21 cellular contexts compared by ENCODE assay signal in genomic region chr3:184347321-184348056, GRCh38. TPM values are rescaled to one million over a fixed set of nuclear protein-coding genes. Genes with fewer than 3 reads are reported as not detected.
DNase-seq lines count a peak whose midpoint lies in the region; ATAC-seq, FAIRE-seq and TF ChIP-seq lines count a peak whose summit lies in the region.
"Had no signal": no experiment of that assay in that cellular context is flagged by ENCODE, and none has a peak within 500 bp of the region (broad histone marks: within the 10 kb centered on the region; RNA-seq: fewer than 3 reads in every experiment).

No MANE protein-coding gene starts in this region.

- H3K14ac ChIP-seq in mesenchymal stem cell (ENCODE audit: low read length in 2 of 2), result no peak overlapping the region

- H3K9ac ChIP-seq in K562 (ENCODE audit: insufficient read depth in 1 of 2, low read depth in 2 of 2, low read length in 2 of 2), result peak overlapping the region; percentile 60 to 88
- H3K9ac ChIP-seq in mesenchymal stem cell (ENCODE audit: low read length), result no peak overlapping the region

- in situ Hi-C loops in K562 (cut with MboI), result no loop called here
- in situ Hi-C loops in G401 (cut with HindIII; ENCODE audit: low sequenced_read_pairs), result no loop called here

- H3K18ac ChIP-seq in mesenchymal stem cell (ENCODE audit: low read depth in 1 of 2, low read length in 2 of 2), result peak overlapping the region in 1 of 2 experiments; percentile 0

- peaks cover 55% of the 10 kb centered on the region; the same call in 2 of the 3 replicates for H3K36me3 ChIP-seq in K562 (ENCODE audit: control insufficient read depth, insufficient read depth, low read length)
- peaks cover 34 to 36% of the 10 kb centered on the region in 2 experiments for H3K36me3 ChIP-seq in mesenchymal stem cell (ENCODE audit: control insufficient read depth in 1 of 2, insufficient read depth in 2 of 2, low read depth in 1 of 2, low read length in 2 of 2)
- H3K36me3 ChIP-seq: breast epithelium, prostate gland had no signal

- peak overlapping the region; percentile 3 for H2AK5ac ChIP-seq in mesenchymal stem cell (ENCODE audit: low read length, severe bottlenecking)

- no peak for TF ChIP-seq RAD21 in K562 (CRISPR knock-in tag; conservative IDR thresholded peaks at IDR 0.05 in 1 of 2, IDR thresholded peaks at IDR 0.05 in 1 of 2)

- WGBS in K562 (ENCODE audit: insufficient coverage, low coverage, missing lambda C conversion rate), result 12% methylated on average over 12 of the region's 12 CpGs
- WGBS in mesenchymal stem cell, result 93% methylated on average over 10 of the region's 12 CpGs

- H2BK12ac ChIP-seq in mesenchymal stem cell (ENCODE audit: low read length in 2 of 2), result no peak overlapping the region

- no peak overlapping the region for H2BK5ac ChIP-seq in mesenchymal stem cell (ENCODE audit: low read depth, low read length, poor library complexity, severe bottlenecking)

- H3K4me1 ChIP-seq in K562 (replicated peaks in 1 of 2; ENCODE audit: control insufficient read depth in 2 of 2, insufficient read depth in 2 of 2, low read length in 2 of 2) (peaks cover 59 to 72% of the 10 kb centered on the region in 2 experiments), mesenchymal stem cell (ENCODE audit: control insufficient read depth, insufficient read depth, low read depth, low read length) (peaks cover 72% of the 10 kb centered on the region)
- H3K4me1 ChIP-seq: breast epithelium, prostate gland had no signal

- H3K4me2 ChIP-seq in K562 (ENCODE audit: insufficient read depth, low read length) (peak overlapping the region; percentile 79), mesenchymal stem cell (ENCODE audit: low read length, poor library complexity, severe bottlenecking) (no peak overlapping the region)

- TF ChIP-seq CTCF in 22Rv1 (IDR thresholded peaks at IDR 0.05), result no peak
- no peak for TF ChIP-seq CTCF in K562 (IDR thresholded peaks at IDR 0.05 in 2 of 3, conservative IDR thresholded peaks at IDR 0.05 in 1 of 3; ENCODE audit: insufficient read depth in 2 of 3, low read depth in 1 of 3, low read length in 3 of 3)

- no peak; the same call in 1 of the 2 replicates for TF ChIP-seq POLR2A in K562 (conservative IDR thresholded peaks at IDR 0.05)

- H3K27me3 ChIP-seq in K562 (ENCODE audit: control insufficient read depth in 2 of 2, insufficient read depth in 2 of 2, low read length in 2 of 2) (no peaks in the 10 kb centered on the region), mesenchymal stem cell (ENCODE audit: control insufficient read depth in 1 of 2, insufficient read depth in 1 of 2, low read length in 2 of 2) (no peaks in the 10 kb centered on the region)
- H3K27me3 ChIP-seq: breast epithelium, esophagus squamous epithelium, left lung, vagina had no signal

- FAIRE-seq in K562 (lab: Jason Lieb, UNC), result peak; percentile 90

- DNase-seq in NCI-H82 (lab: John Stamatoyannopoulos, UW), result peak; percentile 76
- peak in 3 of 4 experiments; percentile 43 to 87 (median 68) for DNase-seq in K562 (ENCODE audit: extremely low read depth in 1 of 4, low spot score in 3 of 4)
- no peak for DNase-seq in mesenchymal stem cell
- no peak for DNase-seq in G401 (ENCODE audit: low spot score)
- no peak for DNase-seq in NCI-H2029 treated with DMSO at 0.1 percent for 48 hours (lab: John Stamatoyannopoulos, UW)
- DNase-seq in DMS79 (lab: John Stamatoyannopoulos, UW), result no peak
- DNase-seq: activated CD4-positive, alpha-beta T cell treated with anti-CD3 and anti-CD28 coated beads, Interleukin-2, amount 50 U/mL, for 1 hour; activated T-cell treated with anti-CD3 and anti-CD28 coated beads, Interleukin-2, amount 50 U/mL, for 1 hour; esophagus squamous epithelium; left lung; NCI-H1417; NCI-H226; SHP77 treated with DMSO at 0.1 percent for 48 hours; stimulated activated naive CD4-positive, alpha-beta T cell; T1000 had no signal

- H2BK120ac ChIP-seq in mesenchymal stem cell (ENCODE audit: low read depth, low read length), result no peak overlapping the region

- peaks cover 6% of the 10 kb centered on the region for H3K9me1 ChIP-seq in K562 (ENCODE audit: control insufficient read depth, insufficient read depth, low read length)

- H2AFZ ChIP-seq in K562 (ENCODE audit: low read depth, low read length) (peak overlapping the region; percentile 64), mesenchymal stem cell (ENCODE audit: low read depth, low read length) (no peak overlapping the region)

- no peak overlapping the region for H2BK15ac ChIP-seq in mesenchymal stem cell (ENCODE audit: low read depth, poor library complexity, severe bottlenecking)

- POLR2A ChIA-PET in K562 (lab: Yijun Ruan, JAX), result interaction anchor here (0.6 to 2.0 kb wide), 7 partner anchors 9 to 32 kb away, joined by 3 to 9 read pairs (median 7); partner anchors contain the start of gene THPO

- ATAC-seq in K562 (peak; percentile 49), HG03095 (IDR thresholded peaks at IDR 0.05; ENCODE audit: unreplicated experiment) (no peak)
- ATAC-seq: activated naive CD4-positive, alpha-beta T cell treated with anti-CD3 and anti-CD28 coated beads, Interleukin-2, amount 50 U/mL, for 72 hours; left lung had no signal

- no peak overlapping the region for H3K4ac ChIP-seq in mesenchymal stem cell (ENCODE audit: low read depth in 1 of 2, low read length in 2 of 2)

- no peak overlapping the region for H3K23ac ChIP-seq in mesenchymal stem cell (ENCODE audit: low read length in 2 of 2)

- H3K27ac ChIP-seq in 22Rv1 (peak overlapping the region; percentile 75), K562 (ENCODE audit: extremely low read depth, low read depth, low read length) (peak overlapping the region; percentile 88), mesenchymal stem cell (ENCODE audit: low read length, poor library complexity, severe bottlenecking) (peak overlapping the region; percentile 3)
- H3K27ac ChIP-seq: esophagus squamous epithelium, left lung, prostate gland, vagina had no signal

- H3K9me3 ChIP-seq in K562 (replicated peaks; ENCODE audit: control insufficient read depth, insufficient read depth, low read depth, low read length) (no peaks in the 10 kb centered on the region), mesenchymal stem cell (ENCODE audit: control insufficient read depth, low read length) (no peaks in the 10 kb centered on the region)
- H3K9me3 ChIP-seq: breast epithelium, esophagus squamous epithelium, left lung, prostate gland, vagina had no signal

- H3K79me1 ChIP-seq in mesenchymal stem cell (replicated peaks; ENCODE audit: low read length, poor library complexity, severe bottlenecking), result peaks cover 6% of the 10 kb centered on the region

- peak overlapping the region; percentile 8 for H4K8ac ChIP-seq in mesenchymal stem cell (ENCODE audit: low read length)

- peaks cover 8% of the 10 kb centered on the region; the same call in 2 of the 3 replicates for H3K79me2 ChIP-seq in K562 (ENCODE audit: control insufficient read depth, insufficient read depth, low read length)

- peak; percentile 64; the same call in 1 of the 2 replicates for TF ChIP-seq EP300 in K562 (IDR thresholded peaks at IDR 0.05; ENCODE audit: low read length)

- H4K20me1 ChIP-seq in K562 (replicated peaks; ENCODE audit: control insufficient read depth, insufficient read depth, low read length), result no peaks in the 10 kb centered on the region

- BruUV-seq in K562 (replicated peaks; lab: Mats Ljungman, UMichigan), result no TSS peak

- CTCF ChIA-PET in K562 (lab: Yijun Ruan, JAX; ENCODE audit: low intra/inter-chr PET ratio), result no interaction called here

- H3K4me3 ChIP-seq in K562, result no peak overlapping the region
- H3K4me3 ChIP-seq in mesenchymal stem cell (ENCODE audit: insufficient read depth in 1 of 2, low read depth in 1 of 2, low read length in 2 of 2), result no peak overlapping the region
- H3K4me3 ChIP-seq: breast epithelium, esophagus squamous epithelium, left lung, prostate gland, vagina had no signal

- H4K91ac ChIP-seq in mesenchymal stem cell (ENCODE audit: low read length), result no peak overlapping the region

- intact Hi-C loops in K562 (cut with micrococcal nuclease), result no loop called here

RNA-seq across cellular contexts. Expression of gene FAM131A, which starts 10.1 kb away (rescaled TPM):
- total RNA-seq in K562 (2011; cell fraction: chromatin; rRNA removed; ENCODE audit: low replicate concordance), result 29.4 and 66.9 TPM in 2 replicates
- 33.2 and 33.8 TPM in 2 replicates for total RNA-seq in K562 (2011; cell fraction: nucleolus; rRNA removed)
- total RNA-seq in K562 (2011; cell fraction: nucleoplasm; rRNA removed), result 38.1 and 45.6 TPM in 2 replicates
- total RNA-seq in K562 (2014; rRNA removed), result 11.1 and 12.9 TPM in 2 replicates
- 2.8 and 3.6 TPM in 2 replicates for total RNA-seq in K562 (2014; rRNA removed; fragmentation: Illumina TruSeq; extraction: Trizol)
- total RNA-seq in K562 (2015; rRNA removed; fragmentation: Illumina TruSeq; extraction: Trizol), result 4.3 and 5.3 TPM in 2 replicates
- total RNA-seq in K562 (2021), result 8.9 and 9.1 TPM in 2 replicates
- polyA plus RNA-seq in K562 (2011; rRNA removed), result 11.0 and 11.7 TPM in 2 replicates
- 16.4 and 28.8 TPM in 2 replicates for polyA plus RNA-seq in K562 (2011; cell fraction: cytosol; rRNA removed)
- polyA plus RNA-seq in K562 (2011; cell fraction: nucleus; rRNA removed), result 22.8 and 31.3 TPM in 2 replicates
- polyA plus RNA-seq in K562 (2012), result 7.3 and 11.6 TPM in 2 replicates
- 3.8 and 5.1 TPM in 2 replicates for polyA plus RNA-seq in K562 (2014; fragmentation: Illumina TruSeq; extraction: Trizol)
- polyA plus RNA-seq in K562 (2014; fragmentation: Nextera tagmentation; extraction: Ambion mirVana), result 1 to 10 TPM in 1 of 2 experiments, under 1 TPM in 1; 0.48 to 1.4 TPM
- 9.4 and 9.8 TPM in 2 replicates for polyA plus RNA-seq in K562 (2014; rRNA removed)
- polyA minus RNA-seq in K562 (2011; rRNA and poly(A)+ RNA removed), result 5.0 and 9.2 TPM in 2 replicates
- polyA minus RNA-seq in K562 (2011; cell fraction: cytosol; rRNA and poly(A)+ RNA removed), result 5.5 and 12.1 TPM in 2 replicates
- polyA minus RNA-seq in K562 (2011; cell fraction: nucleus; rRNA and poly(A)+ RNA removed), result 5.3 and 8.0 TPM in 2 replicates
- polyA plus RNA-seq in mesenchymal stem cell (2013, experiment 1 of 2), result 6.7 TPM
- 6.8 TPM for polyA plus RNA-seq in mesenchymal stem cell (2013, experiment 2 of 2)
- total RNA-seq in G401 (2014; rRNA removed; shearing (Covaris generic)), result 20.7 and 31.2 TPM in 2 replicates

RNA-seq across cellular contexts. Expression of gene CLCN2, which starts 13.9 kb away (rescaled TPM):
- 48.8 and 135 TPM in 2 replicates for total RNA-seq in K562 (2011; cell fraction: chromatin; rRNA removed; ENCODE audit: low replicate concordance)
- 68.7 and 80.4 TPM in 2 replicates for total RNA-seq in K562 (2011; cell fraction: nucleolus; rRNA removed)
- 60.3 and 66.2 TPM in 2 replicates for total RNA-seq in K562 (2011; cell fraction: nucleoplasm; rRNA removed)
- total RNA-seq in K562 (2014; rRNA removed) (8.9 and 12.9 TPM in 2 replicates), K562 (2014; rRNA removed; fragmentation: Illumina TruSeq; extraction: Trizol) (4.1 and 5.2 TPM in 2 replicates), K562 (2015; rRNA removed; fragmentation: Illumina TruSeq; extraction: Trizol) (6.9 TPM in 2 replicates), K562 (2021) (13.5 and 14.0 TPM in 2 replicates)
- polyA plus RNA-seq in K562 (2011; rRNA removed) (5.7 and 10.9 TPM in 2 replicates), K562 (2014; fragmentation: Illumina TruSeq; extraction: Trizol) (9.4 and 10.2 TPM in 2 replicates), K562 (2014; fragmentation: Nextera tagmentation; extraction: Ambion mirVana) (under 1 TPM; 0.10 to 0.39 TPM), K562 (2014; rRNA removed) (12.8 and 14.4 TPM in 2 replicates)
- polyA plus RNA-seq in K562 (2011; cell fraction: cytosol; rRNA removed), result 5.9 and 9.1 TPM in 2 replicates
- polyA plus RNA-seq in K562 (2011; cell fraction: nucleus; rRNA removed), result 58.7 and 74.2 TPM in 2 replicates
- polyA plus RNA-seq in K562 (2012), result 9.7 and 11.6 TPM in 2 replicates
- polyA minus RNA-seq in K562 (2011; rRNA and poly(A)+ RNA removed), result 7.4 and 9.0 TPM in 2 replicates
- 6.6 and 7.6 TPM in 2 replicates for polyA minus RNA-seq in K562 (2011; cell fraction: cytosol; rRNA and poly(A)+ RNA removed)
- 30.6 and 37.0 TPM in 2 replicates for polyA minus RNA-seq in K562 (2011; cell fraction: nucleus; rRNA and poly(A)+ RNA removed)
- polyA plus RNA-seq in mesenchymal stem cell (2013, experiment 1 of 2), result 2.3 TPM
- 2.1 TPM for polyA plus RNA-seq in mesenchymal stem cell (2013, experiment 2 of 2)
- total RNA-seq in G401 (2014; rRNA removed; shearing (Covaris generic)), result 6.7 and 10.7 TPM in 2 replicates

RNA-seq across cellular contexts. Expression of gene POLR2H, which starts 14.0 kb away (rescaled TPM):
- 300 and 317 TPM in 2 replicates for total RNA-seq in K562 (2011; cell fraction: chromatin; rRNA removed; ENCODE audit: low replicate concordance)
- total RNA-seq in K562 (2011; cell fraction: nucleolus; rRNA removed), result 170 and 180 TPM in 2 replicates
- total RNA-seq in K562 (2011; cell fraction: nucleoplasm; rRNA removed), result 229 and 244 TPM in 2 replicates
- 128 and 149 TPM in 2 replicates for total RNA-seq in K562 (2014; rRNA removed)
- total RNA-seq in K562 (2014; rRNA removed; fragmentation: Illumina TruSeq; extraction: Trizol), result 160 and 175 TPM in 2 replicates
- total RNA-seq in K562 (2015; rRNA removed; fragmentation: Illumina TruSeq; extraction: Trizol), result 145 and 147 TPM in 2 replicates
- total RNA-seq in K562 (2021), result 134 and 135 TPM in 2 replicates
- polyA plus RNA-seq in K562 (2011; rRNA removed), result 289 and 319 TPM in 2 replicates
- polyA plus RNA-seq in K562 (2011; cell fraction: cytosol; rRNA removed), result 191 and 459 TPM in 2 replicates
- polyA plus RNA-seq in K562 (2011; cell fraction: nucleus; rRNA removed), result 324 and 334 TPM in 2 replicates
- 100 and 156 TPM in 2 replicates for polyA plus RNA-seq in K562 (2012)
- 220 and 222 TPM in 2 replicates for polyA plus RNA-seq in K562 (2014; fragmentation: Illumina TruSeq; extraction: Trizol)
- 100 to 1,000 TPM; 502 to 512 TPM for polyA plus RNA-seq in K562 (2014; fragmentation: Nextera tagmentation; extraction: Ambion mirVana)
- polyA plus RNA-seq in K562 (2014; rRNA removed), result 245 and 256 TPM in 2 replicates
- polyA minus RNA-seq in K562 (2011; rRNA and poly(A)+ RNA removed), result 167 and 184 TPM in 2 replicates
- polyA minus RNA-seq in K562 (2011; cell fraction: cytosol; rRNA and poly(A)+ RNA removed), result 56.9 and 60.7 TPM in 2 replicates
- 51.2 and 86.4 TPM in 2 replicates for polyA minus RNA-seq in K562 (2011; cell fraction: nucleus; rRNA and poly(A)+ RNA removed)
- 46.3 TPM for polyA plus RNA-seq in mesenchymal stem cell (2013, experiment 1 of 2)
- 48.3 TPM for polyA plus RNA-seq in mesenchymal stem cell (2013, experiment 2 of 2)
- total RNA-seq in G401 (2014; rRNA removed; shearing (Covaris generic)), result 136 and 144 TPM in 2 replicates

RNA-seq across cellular contexts. Expression of gene THPO, which starts 30.5 kb away (rescaled TPM):
- total RNA-seq in K562 (2011; cell fraction: chromatin; rRNA removed; ENCODE audit: low replicate concordance), result 1.6 and 3.6 TPM in 2 replicates
- 1.3 and 3.7 TPM in 2 replicates for total RNA-seq in K562 (2011; cell fraction: nucleolus; rRNA removed)
- total RNA-seq in K562 (2011; cell fraction: nucleoplasm; rRNA removed), result 2.0 and 2.9 TPM in 2 replicates
- total RNA-seq in K562 (2014; rRNA removed) (0.24 TPM in 1 of 2 replicates, not detected in the other), K562 (2014; rRNA removed; fragmentation: Illumina TruSeq; extraction: Trizol) (0.36 TPM in 1 of 2 replicates, not detected in the other), K562 (2015; rRNA removed; fragmentation: Illumina TruSeq; extraction: Trizol) (0.11 and 0.22 TPM in 2 replicates), K562 (2021) (0.40 and 0.62 TPM in 2 replicates)
- polyA plus RNA-seq in K562 (2011; rRNA removed) (0.18 and 0.56 TPM in 2 replicates), K562 (2014; fragmentation: Illumina TruSeq; extraction: Trizol) (0.64 and 1.1 TPM in 2 replicates), K562 (2014; fragmentation: Nextera tagmentation; extraction: Ambion mirVana) (under 1 TPM; 0.11 to 0.28 TPM), K562 (2014; rRNA removed) (0.34 and 0.50 TPM in 2 replicates)
- 0.29 and 2.3 TPM in 2 replicates for polyA plus RNA-seq in K562 (2011; cell fraction: cytosol; rRNA removed)
- polyA plus RNA-seq in K562 (2011; cell fraction: nucleus; rRNA removed), result 0.46 and 2.7 TPM in 2 replicates
- 0.60 and 0.68 TPM in 2 replicates for polyA plus RNA-seq in K562 (2012)
- polyA minus RNA-seq in K562 (2011; rRNA and poly(A)+ RNA removed), result 0.12 and 0.39 TPM in 2 replicates
- polyA minus RNA-seq in K562 (2011; cell fraction: cytosol; rRNA and poly(A)+ RNA removed), result 1.1 TPM in 1 of 2 replicates, not detected in the other
- polyA minus RNA-seq in K562 (2011; cell fraction: nucleus; rRNA and poly(A)+ RNA removed), result 0.33 and 1.8 TPM in 2 replicates
- 0.26 TPM for polyA plus RNA-seq in mesenchymal stem cell (2013, experiment 1 of 2)
- 0.18 TPM for polyA plus RNA-seq in mesenchymal stem cell (2013, experiment 2 of 2)
- 0.12 and 0.20 TPM in 2 replicates for total RNA-seq in G401 (2014; rRNA removed; shearing (Covaris generic))
- total RNA-seq: activated naive CD4-positive, alpha-beta T cell treated with anti-CD3 and anti-CD28 coated beads, Interleukin-2, amount 50 U/mL, for 72 hours; prostate gland had no signal

RNA-seq across cellular contexts. Expression of gene CHRD, which starts 32.4 kb away (rescaled TPM):
- total RNA-seq in K562 (2011; cell fraction: chromatin; rRNA removed; ENCODE audit: low replicate concordance), result 9.8 and 27.8 TPM in 2 replicates
- 17.6 and 22.0 TPM in 2 replicates for total RNA-seq in K562 (2011; cell fraction: nucleolus; rRNA removed)
- total RNA-seq in K562 (2011; cell fraction: nucleoplasm; rRNA removed), result 8.9 and 10.8 TPM in 2 replicates
- total RNA-seq in K562 (2014; rRNA removed) (0.16 TPM in 1 of 2 replicates, not detected in the other), K562 (2014; rRNA removed; fragmentation: Illumina TruSeq; extraction: Trizol) (0.11 TPM in 1 of 2 replicates, not detected in the other), K562 (2015; rRNA removed; fragmentation: Illumina TruSeq; extraction: Trizol) (0.14 and 0.19 TPM in 2 replicates), K562 (2021) (0.63 and 1.3 TPM in 2 replicates)
- polyA plus RNA-seq in K562 (2011; rRNA removed) (0.55 and 1.1 TPM in 2 replicates), K562 (2014; fragmentation: Illumina TruSeq; extraction: Trizol) (0.11 and 0.15 TPM in 2 replicates), K562 (2014; fragmentation: Nextera tagmentation; extraction: Ambion mirVana) (not detected), K562 (2014; rRNA removed) (0.53 and 1.0 TPM in 2 replicates)
- 0.16 and 1.3 TPM in 2 replicates for polyA plus RNA-seq in K562 (2011; cell fraction: cytosol; rRNA removed)
- polyA plus RNA-seq in K562 (2011; cell fraction: nucleus; rRNA removed), result 8.8 and 30.5 TPM in 2 replicates
- 0.20 and 0.36 TPM in 2 replicates for polyA plus RNA-seq in K562 (2012)
- polyA minus RNA-seq in K562 (2011; rRNA and poly(A)+ RNA removed), result 0.06 and 0.21 TPM in 2 replicates
- 1.4 and 1.7 TPM in 2 replicates for polyA minus RNA-seq in K562 (2011; cell fraction: cytosol; rRNA and poly(A)+ RNA removed)
- 2.0 and 4.7 TPM in 2 replicates for polyA minus RNA-seq in K562 (2011; cell fraction: nucleus; rRNA and poly(A)+ RNA removed)
- 0.73 TPM for polyA plus RNA-seq in mesenchymal stem cell (2013, experiment 1 of 2)
- 0.63 TPM for polyA plus RNA-seq in mesenchymal stem cell (2013, experiment 2 of 2)
- 1.4 and 1.8 TPM in 2 replicates for total RNA-seq in G401 (2014; rRNA removed; shearing (Covaris generic))

Comparison
In these comparisons a context has a peak if more than half of its experiments do, and no peak if none do; other contexts are left out.
1. H3K27ac ChIP-seq: peak in every context shown above with its lines; median percentile 88 in K562; 75 in 22Rv1; 3 in mesenchymal stem cell.
2. DNase-seq: peak in NCI-H82 (single experiment) and K562 (3 of 4); none in mesenchymal stem cell (single experiment), G401 (single experiment), NCI-H2029 treated with DMSO at 0.1 percent for 48 hours (single experiment) and DMS79 (single experiment).